24 cellular contexts compared by ENCODE assay signal in genomic region chr1:164853146-164853545, GRCh38.
"Had no signal": no experiment of that assay in that cellular context is flagged by ENCODE, and none has a peak within 500 bp of the region (broad histone marks: within the 10 kb centered on the region; RNA-seq: fewer than 3 reads in every experiment).

No MANE protein-coding gene starts in this region.

- DNase-seq: naive thymus-derived CD4-positive, alpha-beta T cell; natural killer cell; occipital lobe; ovary; posterior cingulate gyrus; right cardiac atrium; right lobe of liver; small intestine; stimulated activated CD4-positive, alpha-beta T cell treated with anti-CD3 and anti-CD28 coated beads, Interleukin-15, amount 100 ng/mL, for 24 hours; stimulated activated CD4-positive, alpha-beta T cell treated with anti-CD3 and anti-CD28 coated beads, Interleukin-2, amount 100 ng/mL, for 24 hours; stimulated activated CD4-positive, alpha-beta T cell treated with anti-CD3 and anti-CD28 coated beads, Interleukin-2, amount 100 ng/mL, for 48 hours; stimulated activated CD4-positive, alpha-beta T cell treated with anti-CD3 and anti-CD28 coated beads, Interleukin-4, amount 100 ng/mL, for 24 hours; stimulated activated naive B cell treated with anti-CD40 and anti-IgM and Interleukin-4, amounts not matched to agents 10 μg/mL and 1 μg/mL and 100 μg/mL, for 72 hours; stimulated activated naive CD4-positive, alpha-beta T cell treated with Interleukin-2 at 50 U/mL for 16 hours; stomach; thyroid gland; trophoblast cell; upper lobe of right lung had no signal

- H3K79me2 ChIP-seq: parathyroid adenoma had no signal

- H3K27ac ChIP-seq: neural progenitor cell, ovary, parathyroid adenoma, prostate gland, right lobe of liver, stomach, thoracic aorta, thyroid gland, tibial nerve, upper lobe of right lung, vagina had no signal

- H3K36me3 ChIP-seq: neural progenitor cell, ovary, prostate gland, right lobe of liver, thyroid gland had no signal

- H3K9me3 ChIP-seq: ovary, prostate gland, right lobe of liver, stomach, thoracic aorta, thyroid gland, tibial nerve, upper lobe of right lung, vagina had no signal

- H3K9ac ChIP-seq: neural progenitor cell, parathyroid adenoma had no signal

- H3K27me3 ChIP-seq: neural progenitor cell, ovary, right lobe of liver, stomach, thyroid gland, tibial nerve, upper lobe of right lung, vagina had no signal

- H3K4me1 ChIP-seq: parathyroid adenoma, prostate gland, right lobe of liver, thyroid gland, upper lobe of right lung had no signal

- H3K4me3 ChIP-seq: neural progenitor cell, ovary, prostate gland, right lobe of liver, stomach, thoracic aorta, thyroid gland, tibial nerve, upper lobe of right lung, vagina had no signal

- H2AFZ ChIP-seq: neural progenitor cell, parathyroid adenoma had no signal

- H3K4me2 ChIP-seq: neural progenitor cell had no signal
